8 cellular contexts compared by ENCODE assay signal in genomic region chr12:49109631-49110172, GRCh38. TPM values are rescaled to one million over a fixed set of nuclear protein-coding genes. Genes with fewer than 3 reads are reported as not detected.
DNase-seq lines count a peak whose midpoint lies in the region; ATAC-seq and TF ChIP-seq lines count a peak whose summit lies in the region.

No MANE protein-coding gene starts in this region.

- no peak overlapping the region for H2BK15ac ChIP-seq in H9 (ENCODE audit: low read depth, low read length)

- no peaks in the 10 kb centered on the region for H3K27me3 ChIP-seq in H9 (ENCODE audit: insufficient read depth, low read length)
- H3K27me3 ChIP-seq in heart right ventricle = no peaks in the 10 kb centered on the region

- H3K27me3 Mint-ChIP-seq in H9 (ENCODE audit: low read depth) = peaks cover 4% of the 10 kb centered on the region; the same call in 1 of the 2 replicates
- H3K27me3 Mint-ChIP-seq in activated B cell treated with CpG ODN at 0.5 μM for 24 hours = no peaks in the 10 kb centered on the region

- H3K4me2 ChIP-seq in H9 (ENCODE audit: insufficient read depth, insufficient read length, low read length) = peak overlapping the region; percentile 91

- DNase-seq in H9 (no peak), activated B cell treated with CpG ODN at 0.5 μM for 24 hours (no peak), heart right ventricle (no peak), skeletal muscle cell (ENCODE audit: low read depth) (no peak), cerebellar nuclear complex (lab: John Stamatoyannopoulos, UW) (no peak), SIG-M5 treated with dmso at 0.1 percent for 504 hours (lab: John Stamatoyannopoulos, UW; ENCODE audit: unreplicated experiment) (no peak)

- H2BK120ac ChIP-seq in H9 (ENCODE audit: low read depth, low read length, poor library complexity, severe bottlenecking) = no peak overlapping the region

- H3K23me2 ChIP-seq in H9 (ENCODE audit: insufficient read length, low read depth, low read length, poor library complexity, severe bottlenecking) = peaks cover 8% of the 10 kb centered on the region

- ATAC-seq in activated B cell treated with CpG ODN at 0.5 μM for 24 hours (ENCODE audit: low read depth) (no peak), heart right ventricle (peak in 6 of 8 donors; percentile 0 to 17 (median 4)), GM21360 (IDR thresholded peaks at IDR 0.05; ENCODE audit: unreplicated experiment) (no peak), HG03457 (IDR thresholded peaks at IDR 0.05; ENCODE audit: unreplicated experiment) (no peak)

- no peak overlapping the region for H3T11ph ChIP-seq in H9 (ENCODE audit: low read length)

- H3K4ac ChIP-seq in H9 (ENCODE audit: low read depth, low read length) = no peak overlapping the region

- no peak overlapping the region for H2BK12ac ChIP-seq in H9 (ENCODE audit: insufficient read length, low read depth, low read length)

- peaks cover 0 to 29% (median 0%) of the 10 kb centered on the region in 9 donors for H3K36me3 ChIP-seq in heart right ventricle

- H3K4me3 ChIP-seq in heart right ventricle (peak overlapping the region; percentile 67 to 100 (median 93)), skeletal muscle cell (ENCODE audit: low read depth, low read length) (peak overlapping the region; percentile 98)

- H4K91ac ChIP-seq in H9 (ENCODE audit: insufficient read length, low read depth, low read length) = no peak overlapping the region

- peaks cover 6% of the 10 kb centered on the region for H3K79me1 ChIP-seq in H9 (ENCODE audit: insufficient read depth, low read depth, low read length, poor library complexity, severe bottlenecking)

- POLR2A ChIA-PET in activated B cell treated with CpG ODN at 0.5 μM for 24 hours (lab: Charles Lee) = interaction anchor here (0.5 to 5.0 kb wide), 16 partner anchors 11 to 975 kb away, joined by 3 to 107 read pairs (median 4); partner anchors contain the start of genes ARF3, DHH, KMT2D and RHEBL1

- H3K23ac ChIP-seq in H9 (ENCODE audit: insufficient read length, low read depth, low read length) = no peak overlapping the region

- no peak overlapping the region for H2AK5ac ChIP-seq in H9 (ENCODE audit: insufficient read length, low read length)

- no peak overlapping the region for H2AFZ ChIP-seq in H9 (ENCODE audit: low read length)

- H3K4me1 Mint-ChIP-seq in H9 (peaks cover 23 to 31% of the 10 kb centered on the region in 2 experiments), activated B cell treated with CpG ODN at 0.5 μM for 24 hours (peaks cover 46% of the 10 kb centered on the region)

- peaks cover 1% of the 10 kb centered on the region; the same call in 1 of the 2 replicates for H3K79me2 ChIP-seq in H9 (ENCODE audit: insufficient read depth, low read length)

- H3K4me1 ChIP-seq in H9 (ENCODE audit: insufficient read depth, low read length) = peaks cover 5% of the 10 kb centered on the region; the same call in 1 of the 2 replicates
- peaks cover 13 to 60% (median 56%) of the 10 kb centered on the region in 9 donors for H3K4me1 ChIP-seq in heart right ventricle

- peaks cover 15 to 19% of the 10 kb centered on the region in 2 experiments for H3K9me3 Mint-ChIP-seq in H9
- H3K9me3 Mint-ChIP-seq in activated B cell treated with CpG ODN at 0.5 μM for 24 hours = no peaks in the 10 kb centered on the region

- H3K4me3 Mint-ChIP-seq in H9 (peak overlapping the region; percentile 86 to 99), activated B cell treated with CpG ODN at 0.5 μM for 24 hours (peak overlapping the region; percentile 98)

- H3K9ac ChIP-seq in H9 (ENCODE audit: extremely low read depth, insufficient read length, low read length) = peak overlapping the region; percentile 20

- peaks cover 5 to 20% (median 5%) of the 10 kb centered on the region in 3 experiments for H3K36me3 Mint-ChIP-seq in H9 (ENCODE audit: insufficient read depth in 1 of 3, low read depth in 3 of 3)
- H3K36me3 Mint-ChIP-seq in activated B cell treated with CpG ODN at 0.5 μM for 24 hours (ENCODE audit: low read depth) = peaks cover 29% of the 10 kb centered on the region

- intact Hi-C loops in activated B cell treated with CpG ODN at 0.5 μM for 24 hours (cut with micrococcal nuclease) (loop anchor here (1.0 to 2.0 kb wide), 8 partner anchors 11 to 156 kb away; partner anchors contain the start of genes KMT2D, TUBA1A and TUBA1C), heart right ventricle (cut with DNase I) (loop anchor here in 4 of 10 donors (1.0 to 5.0 kb wide), 5 partner anchors 21 to 125 kb away; partner anchors contain the start of gene RHEBL1 (in 1 of the 4))

- no peak overlapping the region for H2BK20ac ChIP-seq in H9 (ENCODE audit: low read depth, low read length, poor library complexity, severe bottlenecking)

- H3K27ac Mint-ChIP-seq in H9 (peak overlapping the region in 2 of 3 experiments; percentile 34 to 81; a peak in 2 of 7 replicates), activated B cell treated with CpG ODN at 0.5 μM for 24 hours (peak overlapping the region; percentile 83)

- no peak overlapping the region for H4K5ac ChIP-seq in H9 (ENCODE audit: insufficient read length, low read depth, low read length)

- H2BK5ac ChIP-seq in H9 (ENCODE audit: insufficient read length, low read length) = no peak overlapping the region

- WGBS in H9 (ENCODE audit: extremely low coverage, insufficient read length, low lambda C conversion rate) = no CpG with 5 or more reads among the region's 10 CpGs
- 7 to 8% methylated on average over 10 of the region's 10 CpGs for WGBS in heart right ventricle, 2 donors

- CTCF ChIA-PET in activated B cell treated with CpG ODN at 0.5 μM for 24 hours (lab: Charles Lee) = interaction anchor here (1.4 to 6.9 kb wide), 7 partner anchors 12 to 404 kb away, joined by 3 to 32 read pairs (median 7); partner anchors contain the start of genes DHH and TUBA1B

- TF ChIP-seq CTCF in H9 (conservative IDR thresholded peaks at IDR 0.05) = no peak
- TF ChIP-seq CTCF in activated B cell treated with CpG ODN at 0.5 μM for 24 hours (IDR thresholded peaks at IDR 0.05) = no peak
- TF ChIP-seq CTCF in heart right ventricle (IDR thresholded peaks at IDR 0.05) = no peak

- H3K9me3 ChIP-seq in H9 (ENCODE audit: control insufficient read depth, low read depth, low read length) (no peaks in the 10 kb centered on the region), heart right ventricle (no peaks in the 10 kb centered on the region)

- H3K27ac ChIP-seq in H9 (ENCODE audit: insufficient read length, low read depth, low read length) = no peak overlapping the region
- peak overlapping the region; percentile 93 to 100 (median 98) for H3K27ac ChIP-seq in heart right ventricle

- no peaks in the 10 kb centered on the region for H4K20me1 ChIP-seq in H9 (ENCODE audit: control insufficient read depth, insufficient read depth, insufficient read length)

- H3K18ac ChIP-seq in H9 (ENCODE audit: insufficient read length, low read depth, low read length) = no peak overlapping the region

- no peak overlapping the region for H4K8ac ChIP-seq in H9 (replicated peaks; ENCODE audit: insufficient read length, low read depth, low read length)

- no peak overlapping the region for H3K56ac ChIP-seq in H9 (ENCODE audit: insufficient read length, low read depth, low read length)

- H3K14ac ChIP-seq in H9 (ENCODE audit: insufficient read depth, low read length) = no peak overlapping the region; the same call in 1 of the 2 replicates

RNA-seq across cellular contexts. Expression of gene LMBR1L, which starts 0.9 kb away (rescaled TPM):
- 50.4 and 55.1 TPM in 2 replicates for total RNA-seq in H9 (2021)
- total RNA-seq in activated B cell treated with CpG ODN at 0.5 μM for 24 hours = 64.2 and 79.9 TPM in 2 replicates
- total RNA-seq in heart right ventricle = 10 to 100 TPM; 21.5 to 51.8 (median 30.8) TPM
- polyA plus RNA-seq in heart right ventricle = 10 to 100 TPM; 24.8 to 47.0 TPM

RNA-seq across cellular contexts. Expression of gene DHH, which starts 15.1 kb away (rescaled TPM):
- total RNA-seq in H9 (2021) (0.13 and 0.20 TPM in 2 replicates), activated B cell treated with CpG ODN at 0.5 μM for 24 hours (0.09 TPM in 1 of 2 replicates, not detected in the other), heart right ventricle (1 to 10 TPM in 2 of 10 donors, under 1 TPM in 8; 0.32 to 1.6 (median 0.74) TPM)
- 1 to 10 TPM in 1 of 2 donors, under 1 TPM in 1; 0.37 to 1.2 TPM for polyA plus RNA-seq in heart right ventricle

RNA-seq across cellular contexts. Expression of gene TUBA1B, which starts 21.5 kb away (rescaled TPM):
- total RNA-seq in H9 (2021) = 2,063 and 2,102 TPM in 2 replicates
- total RNA-seq in activated B cell treated with CpG ODN at 0.5 μM for 24 hours = 916 and 951 TPM in 2 replicates
- total RNA-seq in heart right ventricle = 100 to 1,000 TPM; 201 to 818 (median 309) TPM
- 1,000 to 10,000 TPM in 1 of 2 donors, 100 to 1,000 TPM in 1; 117 to 1,374 TPM for polyA plus RNA-seq in heart right ventricle

RNA-seq across cellular contexts. Expression of gene RHEBL1, which starts 39.9 kb away (rescaled TPM):
- total RNA-seq in H9 (2021) (4.0 and 4.1 TPM in 2 replicates), activated B cell treated with CpG ODN at 0.5 μM for 24 hours (3.2 and 3.3 TPM in 2 replicates), heart right ventricle (1 to 10 TPM in 2 of 10 donors, under 1 TPM in 6, not detected in 2; 0.23 to 1.9 (median 0.41) TPM)
- under 1 TPM; 0.43 to 0.73 TPM for polyA plus RNA-seq in heart right ventricle

RNA-seq across cellular contexts. Expression of gene KMT2D, which starts 49.1 kb away (rescaled TPM):
- 83.9 and 93.7 TPM in 2 replicates for total RNA-seq in H9 (2021)
- total RNA-seq in activated B cell treated with CpG ODN at 0.5 μM for 24 hours = 127 and 136 TPM in 2 replicates
- 10 to 100 TPM; 32.6 to 65.3 (median 54.2) TPM for total RNA-seq in heart right ventricle
- 10 to 100 TPM in 1 of 2 donors, 1 to 10 TPM in 1; 9.6 to 60.6 TPM for polyA plus RNA-seq in heart right ventricle

Comparison
In these comparisons a context has a peak if more than half of its experiments do, and no peak if none do; other contexts are left out.
1. ATAC-seq: peak in heart right ventricle (6 of 8); none in activated B cell treated with CpG ODN at 0.5 μM for 24 hours (single experiment), GM21360 (single experiment) and HG03457 (single experiment).